ENCODE assay signal across 8 cellular contexts in genomic region chr11:43644626-43645299, GRCh38. TPM values are rescaled to one million over a fixed set of nuclear protein-coding genes. Genes with fewer than 3 reads are reported as not detected.
DNase-seq lines count a peak whose midpoint lies in the region; ATAC-seq lines count a peak whose summit lies in the region.

No MANE protein-coding gene starts in this region.

- intact Hi-C loops in Right ventricle myocardium superior (cut with DNase I) (no loop called here), cardiac septum (cut with DNase I) (loop anchor here (2.0 to 10.0 kb wide), 2 partner anchors 36 to 160 kb away; partner anchors contain the start of gene HSD17B12)
- intact Hi-C loops in activated T-helper 2 cell treated with anti-CD3 and anti-CD28 coated beads, Interferon-gamma antibody, Interleukin-2, Interleukin-4, amounts not matched to agents 10 μg/mL and 5 μg/mL and 100 μg/mL, durations not matched to agents 14 hours and 24 hours and 36 hours (cut with micrococcal nuclease): loop anchor here (1.0 to 5.0 kb wide), 6 partner anchors 36 to 332 kb away; partner anchors contain the start of genes ALKBH3, API5 and HSD17B12

- peak overlapping the region; percentile 96 for H3K4me3 Mint-ChIP-seq in activated T-helper 2 cell treated with anti-CD3 and anti-CD28 coated beads, Interferon-gamma antibody, Interleukin-2, Interleukin-4, amounts not matched to agents 10 μg/mL and 5 μg/mL and 100 μg/mL, durations not matched to agents 14 hours and 24 hours and 36 hours (ENCODE audit: low read depth)
- peak overlapping the region; percentile 90 for H3K4me3 Mint-ChIP-seq in stimulated activated effector memory CD8-positive, alpha-beta T cell treated with anti-CD3 and anti-CD28 coated beads, Interleukin-12 subunit alpha, Interleukin-12 subunit beta, amount 100 ng/mL, for 72 hours

- H3K4me3 ChIP-seq in iPS-11a (ENCODE audit: low read depth, low read length): peak overlapping the region; percentile 94

- H3K36me3 Mint-ChIP-seq in activated T-helper 2 cell treated with anti-CD3 and anti-CD28 coated beads, Interferon-gamma antibody, Interleukin-2, Interleukin-4, amounts not matched to agents 10 μg/mL and 5 μg/mL and 100 μg/mL, durations not matched to agents 14 hours and 24 hours and 36 hours (ENCODE audit: low read depth): peaks cover 9% of the 10 kb centered on the region
- peaks cover 9% of the 10 kb centered on the region for H3K36me3 Mint-ChIP-seq in stimulated activated effector memory CD8-positive, alpha-beta T cell treated with anti-CD3 and anti-CD28 coated beads, Interleukin-12 subunit alpha, Interleukin-12 subunit beta, amount 100 ng/mL, for 72 hours

- DNase-seq in Right ventricle myocardium superior (no peak), cardiac septum (ENCODE audit: low spot score) (no peak), hypothalamus (lab: John Stamatoyannopoulos, UW) (no peak), DMS79 (lab: John Stamatoyannopoulos, UW) (no peak)
- no peak for DNase-seq in activated T-helper 2 cell treated with anti-CD3 and anti-CD28 coated beads, Interferon-gamma antibody, Interleukin-2, Interleukin-4, amounts not matched to agents 10 μg/mL and 5 μg/mL and 100 μg/mL, durations not matched to agents 14 hours and 24 hours and 36 hours (ENCODE audit: low spot score)
- no peak for DNase-seq in stimulated activated effector memory CD8-positive, alpha-beta T cell treated with anti-CD3 and anti-CD28 coated beads, Interleukin-12 subunit alpha, Interleukin-12 subunit beta, amount 100 ng/mL, for 72 hours (ENCODE audit: low spot score in 2 of 2)
- DNase-seq in activated CD4-positive, alpha-beta T cell treated with anti-CD3 and anti-CD28 coated beads for 1 hour: no peak

- H3K9me3 Mint-ChIP-seq in activated T-helper 2 cell treated with anti-CD3 and anti-CD28 coated beads, Interferon-gamma antibody, Interleukin-2, Interleukin-4, amounts not matched to agents 10 μg/mL and 5 μg/mL and 100 μg/mL, durations not matched to agents 14 hours and 24 hours and 36 hours: peaks cover 10% of the 10 kb centered on the region
- no peaks in the 10 kb centered on the region for H3K9me3 Mint-ChIP-seq in stimulated activated effector memory CD8-positive, alpha-beta T cell treated with anti-CD3 and anti-CD28 coated beads, Interleukin-12 subunit alpha, Interleukin-12 subunit beta, amount 100 ng/mL, for 72 hours

- H3K27ac Mint-ChIP-seq in activated T-helper 2 cell treated with anti-CD3 and anti-CD28 coated beads, Interferon-gamma antibody, Interleukin-2, Interleukin-4, amounts not matched to agents 10 μg/mL and 5 μg/mL and 100 μg/mL, durations not matched to agents 14 hours and 24 hours and 36 hours: peak overlapping the region; percentile 87
- peak overlapping the region; percentile 96 for H3K27ac Mint-ChIP-seq in stimulated activated effector memory CD8-positive, alpha-beta T cell treated with anti-CD3 and anti-CD28 coated beads, Interleukin-12 subunit alpha, Interleukin-12 subunit beta, amount 100 ng/mL, for 72 hours

- H3K4me1 Mint-ChIP-seq in activated T-helper 2 cell treated with anti-CD3 and anti-CD28 coated beads, Interferon-gamma antibody, Interleukin-2, Interleukin-4, amounts not matched to agents 10 μg/mL and 5 μg/mL and 100 μg/mL, durations not matched to agents 14 hours and 24 hours and 36 hours (ENCODE audit: low read depth): peaks cover 19% of the 10 kb centered on the region
- H3K4me1 Mint-ChIP-seq in stimulated activated effector memory CD8-positive, alpha-beta T cell treated with anti-CD3 and anti-CD28 coated beads, Interleukin-12 subunit alpha, Interleukin-12 subunit beta, amount 100 ng/mL, for 72 hours: peaks cover 16% of the 10 kb centered on the region

- H3K27me3 Mint-ChIP-seq in activated T-helper 2 cell treated with anti-CD3 and anti-CD28 coated beads, Interferon-gamma antibody, Interleukin-2, Interleukin-4, amounts not matched to agents 10 μg/mL and 5 μg/mL and 100 μg/mL, durations not matched to agents 14 hours and 24 hours and 36 hours (ENCODE audit: low read depth): peaks cover 8% of the 10 kb centered on the region

- peak; percentile 33 for ATAC-seq in Right ventricle myocardium superior (ENCODE audit: poor library complexity)
- no peak for ATAC-seq in stimulated activated effector memory CD8-positive, alpha-beta T cell treated with anti-CD3 and anti-CD28 coated beads, Interleukin-12 subunit alpha, Interleukin-12 subunit beta, amount 100 ng/mL, for 72 hours

RNA-seq across cellular contexts. Expression of gene HSD17B12, which starts 35.8 kb away (rescaled TPM):
- total RNA-seq in Right ventricle myocardium superior: 63.3 TPM
- 88.0 TPM for total RNA-seq in cardiac septum
- total RNA-seq in activated T-helper 2 cell treated with anti-CD3 and anti-CD28 coated beads, Interferon-gamma antibody, Interleukin-2, Interleukin-4, amounts not matched to agents 10 μg/mL and 5 μg/mL and 100 μg/mL, durations not matched to agents 14 hours and 24 hours and 36 hours: 79.8 and 81.3 TPM in 2 replicates
